In the genomic region with DNA sequence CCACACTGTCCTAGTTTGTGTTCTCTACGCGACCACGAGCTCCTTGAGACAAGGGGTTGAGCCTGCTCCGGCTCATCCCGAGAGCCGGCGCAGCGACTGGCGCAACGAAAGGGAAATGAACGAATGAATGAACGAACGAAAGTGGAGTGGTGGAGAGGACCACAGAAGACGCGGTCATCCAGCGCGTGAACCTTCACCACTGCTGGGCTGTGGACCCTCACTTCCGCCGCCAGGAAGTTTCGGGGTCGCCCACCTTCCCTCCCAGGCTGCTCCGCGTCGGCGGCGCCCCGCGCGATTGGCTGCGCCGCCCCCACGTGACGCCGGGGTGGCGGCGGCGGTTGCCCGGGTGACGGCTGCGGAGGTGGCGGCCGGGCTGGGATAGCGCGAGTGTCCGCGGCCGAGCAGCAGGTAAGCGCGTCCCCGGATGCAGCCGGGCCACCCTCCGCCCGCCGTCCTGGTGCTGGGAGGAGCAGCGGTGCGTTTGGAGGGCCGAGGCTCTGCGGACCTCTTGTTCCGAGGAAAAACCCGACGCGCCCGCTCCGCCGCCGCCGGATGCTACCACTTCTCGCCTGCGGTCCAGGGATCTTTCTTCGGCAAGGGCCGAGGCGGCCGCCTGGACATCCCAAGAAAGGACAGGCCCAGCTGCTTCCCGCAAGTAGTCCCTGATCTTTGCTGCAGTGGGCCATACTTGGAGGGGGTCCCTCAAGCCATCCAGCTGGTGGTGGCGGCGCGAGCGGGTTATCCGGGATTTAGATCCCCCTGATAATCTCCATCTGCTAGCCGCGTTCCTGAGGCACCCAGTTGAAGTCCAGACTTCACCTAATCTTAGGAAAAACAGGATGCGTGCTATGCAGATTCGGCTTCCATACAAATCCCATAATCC, we compare ENCODE assay signal across 8 cellular contexts. TPM values are rescaled to one million over a fixed set of nuclear protein-coding genes. Genes with fewer than 3 reads are reported as not detected.
DNase-seq lines count a peak whose midpoint lies in the region; ATAC-seq and TF ChIP-seq lines count a peak whose summit lies in the region.

A gene with protein sequence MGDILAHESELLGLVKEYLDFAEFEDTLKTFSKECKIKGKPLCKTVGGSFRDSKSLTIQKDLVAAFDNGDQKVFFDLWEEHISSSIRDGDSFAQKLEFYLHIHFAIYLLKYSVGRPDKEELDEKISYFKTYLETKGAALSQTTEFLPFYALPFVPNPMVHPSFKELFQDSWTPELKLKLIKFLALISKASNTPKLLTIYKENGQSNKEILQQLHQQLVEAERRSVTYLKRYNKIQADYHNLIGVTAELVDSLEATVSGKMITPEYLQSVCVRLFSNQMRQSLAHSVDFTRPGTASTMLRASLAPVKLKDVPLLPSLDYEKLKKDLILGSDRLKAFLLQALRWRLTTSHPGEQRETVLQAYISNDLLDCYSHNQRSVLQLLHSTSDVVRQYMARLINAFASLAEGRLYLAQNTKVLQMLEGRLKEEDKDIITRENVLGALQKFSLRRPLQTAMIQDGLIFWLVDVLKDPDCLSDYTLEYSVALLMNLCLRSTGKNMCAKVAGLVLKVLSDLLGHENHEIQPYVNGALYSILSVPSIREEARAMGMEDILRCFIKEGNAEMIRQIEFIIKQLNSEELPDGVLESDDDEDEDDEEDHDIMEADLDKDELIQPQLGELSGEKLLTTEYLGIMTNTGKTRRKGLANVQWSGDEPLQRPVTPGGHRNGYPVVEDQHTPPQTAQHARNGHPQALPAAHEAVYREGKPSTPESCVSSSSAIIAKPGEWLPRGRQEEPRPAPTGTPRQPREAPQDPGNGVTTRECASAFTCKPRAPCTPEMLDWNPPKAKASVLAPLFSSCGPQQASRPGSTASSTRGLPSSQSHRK (plus strand): TSS at position 341 of the 883 bp plus-strand sequence. CDS start 7,608 bp downstream, outside the sequence.

- no peaks in the 10 kb centered on the region for H3K9me3 Mint-ChIP-seq in neural crest cell
- no peaks in the 10 kb centered on the region for H3K9me3 Mint-ChIP-seq in stimulated activated naive CD8-positive, alpha-beta T cell treated with anti-CD3 and anti-CD28 coated beads, Interleukin-15, amount 100 ng/mL, for 72 hours

- H3K27me3 Mint-ChIP-seq in neural crest cell (ENCODE audit: low read depth), result no peaks in the 10 kb centered on the region
- H3K27me3 Mint-ChIP-seq in stimulated activated naive CD8-positive, alpha-beta T cell treated with anti-CD3 and anti-CD28 coated beads, Interleukin-15, amount 100 ng/mL, for 72 hours, result no peaks in the 10 kb centered on the region

- peaks cover 10% of the 10 kb centered on the region for H3K36me3 Mint-ChIP-seq in neural crest cell (ENCODE audit: low read depth)

- peaks cover 34% of the 10 kb centered on the region for H3K4me1 Mint-ChIP-seq in neural crest cell
- H3K4me1 Mint-ChIP-seq in stimulated activated naive CD8-positive, alpha-beta T cell treated with anti-CD3 and anti-CD28 coated beads, Interleukin-15, amount 100 ng/mL, for 72 hours, result peaks cover 20% of the 10 kb centered on the region

- DNase-seq in EL (peak; percentile 71), KG1 (lab: John Stamatoyannopoulos, UW) (peak; percentile 53), SHP77 (lab: John Stamatoyannopoulos, UW) (peak; percentile 46 to 85), activated gamma-delta T cell (lab: John Stamatoyannopoulos, UW) (peak; percentile 59), foreskin fibroblast (peak; percentile 69 to 91), neural crest cell (ENCODE audit: low read depth, low spot score) (peak; percentile 74)
- peak; percentile 70 to 74 for DNase-seq in stimulated activated naive CD8-positive, alpha-beta T cell treated with anti-CD3 and anti-CD28 coated beads, Interleukin-15, amount 100 ng/mL, for 72 hours

- TF ChIP-seq CTCF in foreskin fibroblast (IDR thresholded peaks at IDR 0.05; ENCODE audit: low read depth, low read length), result no peak
- TF ChIP-seq CTCF in neural crest cell (conservative IDR thresholded peaks at IDR 0.05), result no peak

- H3K4me3 Mint-ChIP-seq in neural crest cell, result peak within 1 kb of the TSS; percentile 96
- H3K4me3 Mint-ChIP-seq in stimulated activated naive CD8-positive, alpha-beta T cell treated with anti-CD3 and anti-CD28 coated beads, Interleukin-15, amount 100 ng/mL, for 72 hours, result peak within 1 kb of the TSS; percentile 88 to 91

- peak within 1 kb of the TSS; percentile 92 for H3K27ac Mint-ChIP-seq in neural crest cell (ENCODE audit: unreplicated experiment)
- H3K27ac Mint-ChIP-seq in stimulated activated naive CD8-positive, alpha-beta T cell treated with anti-CD3 and anti-CD28 coated beads, Interleukin-15, amount 100 ng/mL, for 72 hours, result peak within 1 kb of the TSS in 1 of 2 donors; percentile 34

- peak; percentile 96 for ATAC-seq in GM21786 (IDR thresholded peaks at IDR 0.05; ENCODE audit: unreplicated experiment)
- ATAC-seq in stimulated activated naive CD8-positive, alpha-beta T cell treated with anti-CD3 and anti-CD28 coated beads, Interleukin-15, amount 100 ng/mL, for 72 hours, result peak; percentile 97

- H3K4me3 ChIP-seq in foreskin fibroblast (ENCODE audit: low read depth in 1 of 2, low read length in 2 of 2), result peak within 1 kb of the TSS; percentile 80 to 98

RNA-seq across cellular contexts. Expression of the gene that starts here (rescaled TPM):
- total RNA-seq in neural crest cell, result 35.0 and 35.2 TPM in 2 replicates

Comparison
In these comparisons a context has a peak if more than half of its experiments do, and no peak if none do; other contexts are left out.
1. Peak in every context shown above with its lines: DNase-seq, ATAC-seq and H3K4me3 ChIP-seq.